31 cellular contexts compared by ENCODE assay signal in the genomic region with DNA sequence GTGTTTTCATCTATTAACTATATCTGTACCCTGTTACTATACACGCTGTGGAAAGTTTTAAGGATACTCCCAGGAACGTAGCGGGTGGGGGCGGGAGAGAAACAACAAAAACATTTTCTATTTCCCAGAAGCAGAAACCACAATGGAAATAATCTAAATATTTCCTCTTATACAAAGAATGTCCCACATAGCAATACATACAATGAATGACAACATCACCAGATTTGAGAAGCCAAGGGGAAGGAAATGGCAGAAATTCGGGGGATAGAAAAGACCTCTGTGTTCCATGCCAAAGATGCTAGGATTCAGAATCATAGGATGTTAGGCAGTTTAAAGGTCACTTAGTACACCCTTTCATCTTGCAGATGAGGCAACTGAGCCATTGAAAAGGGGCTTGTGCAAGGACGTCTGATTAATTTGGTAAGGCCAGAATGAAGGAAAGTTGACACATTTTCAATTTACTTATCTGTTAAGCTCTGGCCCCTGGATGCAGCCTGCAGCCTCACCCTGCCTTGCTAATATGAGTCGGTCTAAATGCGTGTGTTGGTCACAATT. TPM values are rescaled to one million over a fixed set of nuclear protein-coding genes. Genes with fewer than 3 reads are reported as not detected.
DNase-seq lines count a peak whose midpoint lies in the region; ATAC-seq and TF ChIP-seq lines count a peak whose summit lies in the region.
"Had no signal": no experiment of that assay in that cellular context is flagged by ENCODE, and none has a peak within 500 bp of the region (broad histone marks: within the 10 kb centered on the region; RNA-seq: fewer than 3 reads in every experiment).

No MANE protein-coding gene starts in this region.

- in situ Hi-C loops in brain microvascular endothelial cell (cut with HindIII; ENCODE audit: low pct_ligation_motif_present, low sequenced_read_pairs) = no loop called here

- no peaks in the 10 kb centered on the region for H3K27me3 Mint-ChIP-seq in activated naive CD8-positive, alpha-beta T cell treated with anti-CD3 and anti-CD28 coated beads for 36 hours
- no peaks in the 10 kb centered on the region for H3K27me3 Mint-ChIP-seq in activated naive CD8-positive, alpha-beta T cell treated with anti-CD3 and anti-CD28 coated beads, Interleukin-2, amount 50 U/mL, for 24 hours

- H3K27me3 ChIP-seq in brain microvascular endothelial cell (replicated peaks) (no peaks in the 10 kb centered on the region), body of pancreas (no peaks in the 10 kb centered on the region)

- H3K4me1 ChIP-seq in body of pancreas = no peaks in the 10 kb centered on the region
- H3K4me1 ChIP-seq: SJCRH30 had no signal

- H3K4me3 Mint-ChIP-seq in activated naive CD8-positive, alpha-beta T cell treated with anti-CD3 and anti-CD28 coated beads for 36 hours = no peak overlapping the region
- H3K4me3 Mint-ChIP-seq in activated naive CD8-positive, alpha-beta T cell treated with anti-CD3 and anti-CD28 coated beads, Interleukin-2, amount 50 U/mL, for 24 hours = no peak overlapping the region
- H3K4me3 Mint-ChIP-seq: B cell; CD14-positive monocyte; CD8-positive, alpha-beta memory T cell had no signal

- H3K9me3 ChIP-seq in body of pancreas = peaks cover 0 to 3% (median 0%) of the 10 kb centered on the region in 3 donors

- peak overlapping the region; percentile 25 for H3K27ac Mint-ChIP-seq in activated naive CD8-positive, alpha-beta T cell treated with anti-CD3 and anti-CD28 coated beads for 36 hours
- H3K27ac Mint-ChIP-seq in activated naive CD8-positive, alpha-beta T cell treated with anti-CD3 and anti-CD28 coated beads, Interleukin-2, amount 50 U/mL, for 24 hours = no peak overlapping the region
- H3K27ac Mint-ChIP-seq: B cell; CD14-positive monocyte; CD8-positive, alpha-beta memory T cell had no signal

- peaks cover 12% of the 10 kb centered on the region for H3K36me3 Mint-ChIP-seq in activated naive CD8-positive, alpha-beta T cell treated with anti-CD3 and anti-CD28 coated beads for 36 hours
- peaks cover 11% of the 10 kb centered on the region for H3K36me3 Mint-ChIP-seq in activated naive CD8-positive, alpha-beta T cell treated with anti-CD3 and anti-CD28 coated beads, Interleukin-2, amount 50 U/mL, for 24 hours (ENCODE audit: low read depth)

- TF ChIP-seq POLR2A in body of pancreas (IDR thresholded peaks at IDR 0.05) = no peak

- TF ChIP-seq CTCF in brain microvascular endothelial cell (IDR thresholded peaks at IDR 0.05; ENCODE audit: low read depth, low read length, missing control alignments) (no peak), body of pancreas (IDR thresholded peaks at IDR 0.05) (no peak)

- peak overlapping the region; percentile 29 for H3K27ac ChIP-seq in brain microvascular endothelial cell
- H3K27ac ChIP-seq in body of pancreas = no peak overlapping the region
- H3K27ac ChIP-seq: 22Rv1, PC-9, SJCRH30 had no signal

- peaks cover 14% of the 10 kb centered on the region for H3K4me1 Mint-ChIP-seq in activated naive CD8-positive, alpha-beta T cell treated with anti-CD3 and anti-CD28 coated beads for 36 hours
- peaks cover 16% of the 10 kb centered on the region for H3K4me1 Mint-ChIP-seq in activated naive CD8-positive, alpha-beta T cell treated with anti-CD3 and anti-CD28 coated beads, Interleukin-2, amount 50 U/mL, for 24 hours
- H3K4me1 Mint-ChIP-seq: B cell; CD8-positive, alpha-beta memory T cell had no signal

- no peaks in the 10 kb centered on the region for H3K36me3 ChIP-seq in brain microvascular endothelial cell (replicated peaks)
- H3K36me3 ChIP-seq in body of pancreas (replicated peaks in 1 of 2; ENCODE audit: insufficient read depth in 1 of 2, low read depth in 2 of 2) = no peaks in the 10 kb centered on the region
- H3K36me3 ChIP-seq: SJCRH30 had no signal

- intact Hi-C loops in body of pancreas (cut with DNase I) = no loop called here

- no peak for DNase-seq in activated naive CD8-positive, alpha-beta T cell treated with anti-CD3 and anti-CD28 coated beads for 36 hours
- no peak for DNase-seq in activated naive CD8-positive, alpha-beta T cell treated with anti-CD3 and anti-CD28 coated beads, Interleukin-2, amount 50 U/mL, for 24 hours
- peak; percentile 44 for DNase-seq in brain microvascular endothelial cell
- DNase-seq in foreskin melanocyte = peak; percentile 96
- DNase-seq in body of pancreas = no peak
- DNase-seq: Calu3; CD8-positive, alpha-beta memory T cell; DMS79 treated with DMSO at 0.1 percent for 48 hours; GF-D8; KBM-7; MV-4-11; NCI-H1105; NCI-H1436 treated with DMSO at 0.1 percent for 48 hours; NCI-H187 treated with DMSO at 0.1 percent for 48 hours; NCI-H2107; NCI-H446; NCI-H524 treated with DMSO at 0.1 percent for 48 hours; NCI-H774; NK-92 treated with Interleukin-12 subunit alpha and Interleukin-12 subunit beta, amount 100 ng/mL, for 24 hours; PC-9; SJCRH30 had no signal

- 65 to 80% methylated on average over 8 of the region's 8 CpGs for WGBS in body of pancreas, 2 donors

- H3K4me3 ChIP-seq in brain microvascular endothelial cell (ENCODE audit: low read depth, low read length) (no peak overlapping the region), body of pancreas (no peak overlapping the region)
- H3K4me3 ChIP-seq: PC-9, SJCRH30 had no signal

- no peak for ATAC-seq in activated naive CD8-positive, alpha-beta T cell treated with anti-CD3 and anti-CD28 coated beads, Interleukin-2, amount 50 U/mL, for 24 hours
- ATAC-seq in body of pancreas (no peak), GM18873 (IDR thresholded peaks at IDR 0.05; ENCODE audit: low FRiP score, unreplicated experiment) (no peak), HG03039 (IDR thresholded peaks at IDR 0.05; ENCODE audit: unreplicated experiment) (no peak)
- ATAC-seq: Right ventricle myocardium inferior had no signal

- H3K9me3 Mint-ChIP-seq in activated naive CD8-positive, alpha-beta T cell treated with anti-CD3 and anti-CD28 coated beads for 36 hours = peaks cover 13% of the 10 kb centered on the region
- H3K9me3 Mint-ChIP-seq in activated naive CD8-positive, alpha-beta T cell treated with anti-CD3 and anti-CD28 coated beads, Interleukin-2, amount 50 U/mL, for 24 hours = peaks cover 16% of the 10 kb centered on the region

RNA-seq across cellular contexts. Expression of gene SCYGR1, which starts 41.1 kb away (rescaled TPM):
- not detected for total RNA-seq in activated naive CD8-positive, alpha-beta T cell treated with anti-CD3 and anti-CD28 coated beads for 36 hours
- not detected for total RNA-seq in body of pancreas
- total RNA-seq: B cell; Calu3; CD8-positive, alpha-beta memory T cell; HT1080; LHCN-M2; MCF 10A; PC-9; Right ventricle myocardium inferior; RPMI7951; SJCRH30 had no signal

RNA-seq across cellular contexts. Expression of gene AGFG1, which starts 43.1 kb away (rescaled TPM):
- total RNA-seq in activated naive CD8-positive, alpha-beta T cell treated with anti-CD3 and anti-CD28 coated beads for 36 hours = 100 to 1,000 TPM; 151 to 162 TPM
- total RNA-seq in body of pancreas = 10 to 100 TPM; 10.2 to 16.1 TPM

RNA-seq across cellular contexts. Expression of gene TM4SF20, which starts 49.7 kb away (rescaled TPM):
- not detected for total RNA-seq in activated naive CD8-positive, alpha-beta T cell treated with anti-CD3 and anti-CD28 coated beads for 36 hours
- not detected for total RNA-seq in body of pancreas
- total RNA-seq: B cell; Calu3; CD8-positive, alpha-beta memory T cell; HT1080; LHCN-M2; MCF 10A; PC-9; Right ventricle myocardium inferior; RPMI7951; SJCRH30 had no signal

Comparison
In these comparisons a context has a peak if more than half of its experiments do, and no peak if none do; other contexts are left out.
1. DNase-seq: peak in brain microvascular endothelial cell (single experiment) and foreskin melanocyte (single experiment); none in activated naive CD8-positive, alpha-beta T cell treated with anti-CD3 and anti-CD28 coated beads for 36 hours (single experiment), activated naive CD8-positive, alpha-beta T cell treated with anti-CD3 and anti-CD28 coated beads, Interleukin-2, amount 50 U/mL, for 24 hours (single experiment) and body of pancreas (0 of 4).
2. RNA of gene AGFG1, which starts 43.1 kb away (total RNA-seq): 151 to 162 TPM in activated naive CD8-positive, alpha-beta T cell treated with anti-CD3 and anti-CD28 coated beads for 36 hours; 10.2 to 16.1 TPM in body of pancreas; every median in the first group is over 4 times any median in the second.